Comparison of ENCODE assay signal across 8 cellular contexts in genomic region chr12:57461904-57462306, GRCh38. TPM values are rescaled to one million over a fixed set of nuclear protein-coding genes. Genes with fewer than 3 reads are reported as not detected.
A peak's percentile ranks its signal among the peaks of the same experiment; 100 is the strongest.
DNase-seq lines count a peak whose midpoint lies in the region; ATAC-seq and TF ChIP-seq lines count a peak whose summit lies in the region.

No MANE protein-coding gene starts in this region.

- intact Hi-C loops in Caco-2 (cut with micrococcal nuclease; ENCODE audit: unreplicated experiment): loop anchor here (1.0 kb wide), 1 partner anchor 249 kb away; no protein-coding TSS in a partner anchor

- no peak for ATAC-seq in GM18873 (IDR thresholded peaks at IDR 0.05; ENCODE audit: low FRiP score, unreplicated experiment)

- H3K9me3 ChIP-seq in Caco-2 (no peaks in the 10 kb centered on the region), ectodermal cell (ENCODE audit: control insufficient read depth, low read length) (no peaks in the 10 kb centered on the region)

- DNase-seq in Caco-2 (no peak), NB4 (ENCODE audit: low read depth) (peak; percentile 30), D341Med (ENCODE audit: low spot score) (no peak), NCI-H748 treated with DMSO at 0.1 percent for 48 hours (lab: John Stamatoyannopoulos, UW) (no peak), EL (no peak)

- no peak overlapping the region for H3K27ac Mint-ChIP-seq in Caco-2 (ENCODE audit: unreplicated experiment)
- H3K27ac Mint-ChIP-seq in nephron: peak overlapping the region; percentile 88 to 99 (median 91)

- H3K36me3 ChIP-seq in Caco-2 (ENCODE audit: control insufficient read depth, insufficient read depth, low read length) (no peaks in the 10 kb centered on the region), ectodermal cell (ENCODE audit: control insufficient read depth, insufficient read depth, low read length) (no peaks in the 10 kb centered on the region)

- peaks cover 15% of the 10 kb centered on the region for H3K4me1 Mint-ChIP-seq in Caco-2 (ENCODE audit: low read depth, unreplicated experiment)
- peaks cover 17% of the 10 kb centered on the region for H3K4me1 Mint-ChIP-seq in nephron

- H3K9me3 Mint-ChIP-seq in Caco-2 (ENCODE audit: unreplicated experiment): no peaks in the 10 kb centered on the region
- no peaks in the 10 kb centered on the region for H3K9me3 Mint-ChIP-seq in nephron

- H3K27me3 ChIP-seq in Caco-2 (replicated peaks; ENCODE audit: control insufficient read depth, insufficient read depth, low read length) (no peaks in the 10 kb centered on the region), ectodermal cell (ENCODE audit: control insufficient read depth, insufficient read depth, low read length, poor library complexity, severe bottlenecking) (peaks cover 21% of the 10 kb centered on the region)

- peak overlapping the region; percentile 43 for H3K4me3 ChIP-seq in Caco-2 (ENCODE audit: low read depth, low read length)
- H3K4me3 ChIP-seq in NB4 (ENCODE audit: low read depth, low read length): peak overlapping the region; percentile 44
- H3K4me3 ChIP-seq in ectodermal cell (ENCODE audit: insufficient read depth, low read depth, low read length): peak overlapping the region; percentile 31

- CTCF ChIA-PET in Caco-2 (lab: Charles Lee): interaction anchor here (0.8 to 1.2 kb wide), 2 partner anchors 9 to 248 kb away, joined by 3 to 5 read pairs; no protein-coding TSS in a partner anchor

- POLR2A ChIA-PET in Caco-2 (lab: Charles Lee): no interaction called here

- H3K4me1 ChIP-seq in Caco-2 (peaks cover 10% of the 10 kb centered on the region), ectodermal cell (ENCODE audit: control insufficient read depth, insufficient read depth, low read length) (peaks cover 24% of the 10 kb centered on the region)

- H3K27me3 Mint-ChIP-seq in Caco-2 (ENCODE audit: insufficient read depth, unreplicated experiment): peaks cover 13% of the 10 kb centered on the region
- H3K27me3 Mint-ChIP-seq in nephron (ENCODE audit: low read depth): peaks cover 29% of the 10 kb centered on the region

- no peak for TF ChIP-seq POLR2A in NB4 (IDR thresholded peaks at IDR 0.05; ENCODE audit: extremely low read depth, insufficient read length)

- no TSS peak for BruUV-seq in Caco-2 (replicated peaks; lab: Mats Ljungman, UMichigan)

- peak overlapping the region; percentile 81 for H3K4me3 Mint-ChIP-seq in Caco-2 (ENCODE audit: unreplicated experiment)
- H3K4me3 Mint-ChIP-seq in nephron: peak overlapping the region; percentile 84 to 93 (median 92)

- 0 to 1% methylated on average over 12 to 13 of the region's 13 CpGs for WGBS in ectodermal cell, 2 experiments

- no peaks in the 10 kb centered on the region for H3K36me3 Mint-ChIP-seq in Caco-2 (ENCODE audit: insufficient read depth, unreplicated experiment)
- H3K36me3 Mint-ChIP-seq in nephron (ENCODE audit: low read depth): peaks cover 13% of the 10 kb centered on the region

- H3K27ac ChIP-seq in ectodermal cell (ENCODE audit: insufficient read depth, low read depth, low read length, poor library complexity, severe bottlenecking): peak overlapping the region; percentile 58

- TF ChIP-seq CTCF in Caco-2 (IDR thresholded peaks at IDR 0.05; ENCODE audit: insufficient read depth in 1 of 2, low read depth in 1 of 2, low read length in 1 of 2, severe bottlenecking in 1 of 2, unreplicated experiment in 1 of 2): no peak
- no peak for TF ChIP-seq CTCF in NB4 (IDR thresholded peaks at IDR 0.05; ENCODE audit: low read depth, low read length)
- TF ChIP-seq CTCF in nephron (IDR thresholded peaks at IDR 0.05; ENCODE audit: unreplicated experiment in 3 of 3): no peak

RNA-seq across cellular contexts. Expression of gene GLI1, which starts 2.3 kb away (rescaled TPM):
- 0.48 and 0.53 TPM in 2 replicates for total RNA-seq in Caco-2 (2022)
- 2.5 TPM for polyA plus RNA-seq in ectodermal cell (2013, experiment 1 of 4)
- polyA plus RNA-seq in ectodermal cell (2013, experiment 2 of 4): 1.5 TPM
- 1.2 TPM for polyA plus RNA-seq in ectodermal cell (2013, experiment 3 of 4)
- 1.6 TPM for polyA plus RNA-seq in ectodermal cell (2013, experiment 4 of 4)

RNA-seq across cellular contexts. Expression of gene INHBE, which starts 6.8 kb away (rescaled TPM):
- total RNA-seq in Caco-2 (2022): 9.1 and 13.9 TPM in 2 replicates
- 1.9 TPM for polyA plus RNA-seq in ectodermal cell (2013, experiment 1 of 4)
- 2.2 TPM for polyA plus RNA-seq in ectodermal cell (2013, experiment 2 of 4)
- polyA plus RNA-seq in ectodermal cell (2013, experiment 3 of 4): 4.8 TPM
- polyA plus RNA-seq in ectodermal cell (2013, experiment 4 of 4): 1.7 TPM

RNA-seq across cellular contexts. Expression of gene ARHGAP9, which starts 17.8 kb away (rescaled TPM):
- total RNA-seq in Caco-2 (2022): 0.75 and 1.8 TPM in 2 replicates
- polyA plus RNA-seq in ectodermal cell (2013, experiment 1 of 4): 1.0 TPM
- 0.16 TPM for polyA plus RNA-seq in ectodermal cell (2013, experiment 2 of 4)
- 0.43 TPM for polyA plus RNA-seq in ectodermal cell (2013, experiment 3 of 4)
- 0.77 TPM for polyA plus RNA-seq in ectodermal cell (2013, experiment 4 of 4)

RNA-seq across cellular contexts. Expression of gene MARS1, which starts 26.0 kb away (rescaled TPM):
- total RNA-seq in Caco-2 (2022): 515 and 583 TPM in 2 replicates
- 198 TPM for polyA plus RNA-seq in ectodermal cell (2013, experiment 1 of 4)
- polyA plus RNA-seq in ectodermal cell (2013, experiment 2 of 4): 209 TPM
- 148 TPM for polyA plus RNA-seq in ectodermal cell (2013, experiment 3 of 4)
- polyA plus RNA-seq in ectodermal cell (2013, experiment 4 of 4): 163 TPM

RNA-seq across cellular contexts. Expression of gene INHBC, which starts 27.3 kb away (rescaled TPM):
- total RNA-seq in Caco-2 (2022): not detected in 2 replicates
- polyA plus RNA-seq in ectodermal cell (2013, experiment 1 of 4): 0.20 TPM
- 0.12 TPM for polyA plus RNA-seq in ectodermal cell (2013, experiment 2 of 4)
- polyA plus RNA-seq in ectodermal cell (2013, experiment 3 of 4): 0.21 TPM
- polyA plus RNA-seq in ectodermal cell (2013, experiment 4 of 4): 0.20 TPM
